ENCODE assay signal across 8 cellular contexts in genomic region chr12:43806737-43807072, GRCh38. TPM values are rescaled to one million over a fixed set of nuclear protein-coding genes. Genes with fewer than 3 reads are reported as not detected.
DNase-seq lines count a peak whose midpoint lies in the region; ATAC-seq, FAIRE-seq and TF ChIP-seq lines count a peak whose summit lies in the region.

No MANE protein-coding gene starts in this region.

- H3K4me1 ChIP-seq in A549: peaks cover 22% of the 10 kb centered on the region; the same call in 2 of the 3 replicates

- no peak for TF ChIP-seq RAD21 in A549 (conservative IDR thresholded peaks at IDR 0.05 in 1 of 2, IDR thresholded peaks at IDR 0.05 in 1 of 2)

- H3K36me3 ChIP-seq in brain microvascular endothelial cell (replicated peaks): peaks cover 4% of the 10 kb centered on the region

- peaks cover 7% of the 10 kb centered on the region for H3K36me3 Mint-ChIP-seq in mesothelial cell of epicardium

- H3K4me3 Mint-ChIP-seq in mesothelial cell of epicardium: peak overlapping the region; percentile 99

- TF ChIP-seq EP300 in A549 (IDR thresholded peaks at IDR 0.05): no peak

- POLR2A ChIA-PET in A549 (lab: Yijun Ruan, JAX): interaction anchor here (1.1 to 2.8 kb wide), 7 partner anchors 10 to 76 kb away, joined by 3 to 34 read pairs (median 14); partner anchors contain the start of genes IRAK4, PUS7L and TMEM117

- peak overlapping the region; percentile 100 for H3K27ac Mint-ChIP-seq in mesothelial cell of epicardium

- ATAC-seq in A549: no peak
- no peak for ATAC-seq in GM18511 (IDR thresholded peaks at IDR 0.05; ENCODE audit: unreplicated experiment)
- ATAC-seq in GM21381 (IDR thresholded peaks at IDR 0.05; ENCODE audit: unreplicated experiment): no peak

- no peak for TF ChIP-seq POLR2A in A549 (IDR thresholded peaks at IDR 0.05; ENCODE audit: low read length)

- FAIRE-seq in A549 (lab: Jason Lieb, UNC): no peak

- H3K27me3 ChIP-seq in brain microvascular endothelial cell (replicated peaks): no peaks in the 10 kb centered on the region

- H3K4me3 ChIP-seq in A549 (peak overlapping the region; percentile 85), HFF-Myc (replicated peaks; ENCODE audit: low read depth, low read length) (peak overlapping the region; percentile 85), brain microvascular endothelial cell (ENCODE audit: low read depth, low read length) (peak overlapping the region; percentile 89)

- in situ Hi-C loops in brain microvascular endothelial cell (cut with HindIII; ENCODE audit: low pct_ligation_motif_present, low sequenced_read_pairs): no loop called here

- H3K4me1 Mint-ChIP-seq in mesothelial cell of epicardium: peaks cover 26% of the 10 kb centered on the region

- WGBS in A549 (ENCODE audit: missing lambda C conversion rate): 8% methylated on average over 3 of the region's 3 CpGs

- DNase-seq in A549 (ENCODE audit: low read depth in 1 of 2, low spot score in 1 of 2): no peak
- no peak for DNase-seq in HFF-Myc (ENCODE audit: extremely low read depth, low read depth)
- DNase-seq in brain microvascular endothelial cell: no peak
- DNase-seq in mesothelial cell of epicardium (ENCODE audit: low spot score in 2 of 2, unreplicated experiment in 2 of 2): no peak
- DNase-seq in activated effector memory CD4-positive, alpha-beta T cell treated with anti-CD3 and anti-CD28 coated beads, Interleukin-2, amount 50 U/mL, for 16 hours: no peak
- no peak for DNase-seq in DMS153 (lab: John Stamatoyannopoulos, UW)

- no peaks in the 10 kb centered on the region for H3K9me3 ChIP-seq in A549

- peak overlapping the region; percentile 92 to 99 for H3K27ac ChIP-seq in A549
- H3K27ac ChIP-seq in brain microvascular endothelial cell: peak overlapping the region; percentile 95

- peak overlapping the region; percentile 93 for H3K4me2 ChIP-seq in A549

- no peaks in the 10 kb centered on the region for H3K27me3 Mint-ChIP-seq in mesothelial cell of epicardium (ENCODE audit: low read depth)

- TF ChIP-seq CTCF in A549 (IDR thresholded peaks at IDR 0.05): no peak
- TF ChIP-seq CTCF in HFF-Myc (IDR thresholded peaks at IDR 0.05; ENCODE audit: low read depth, low read length, missing control alignments): no peak
- TF ChIP-seq CTCF in brain microvascular endothelial cell (IDR thresholded peaks at IDR 0.05; ENCODE audit: low read depth, low read length, missing control alignments): no peak
- TF ChIP-seq CTCF in mesothelial cell of epicardium (IDR thresholded peaks at IDR 0.05; ENCODE audit: unreplicated experiment): no peak

- no peaks in the 10 kb centered on the region for H3K9me3 Mint-ChIP-seq in mesothelial cell of epicardium

- CTCF ChIA-PET in A549 (lab: Yijun Ruan, JAX): interaction anchor here (1.4 to 3.7 kb wide), 5 partner anchors 10 to 76 kb away, joined by 3 to 14 read pairs (median 5); no protein-coding TSS in a partner anchor

TF ChIP-seq in A549, 52 proteins besides CTCF, POLR2A, EP300 and RAD21 (continues in another document):
- no peak for TF ChIP-seq REST (IDR thresholded peaks at IDR 0.05)
- TF ChIP-seq SREBF2 (IDR thresholded peaks at IDR 0.05): no peak
- TF ChIP-seq ELK1 (IDR thresholded peaks at IDR 0.05; ENCODE audit: low read depth, low read length): no peak
- TF ChIP-seq EHF (CRISPR knock-in tag; IDR thresholded peaks at IDR 0.05): no peak
- TF ChIP-seq, protein P1, sequence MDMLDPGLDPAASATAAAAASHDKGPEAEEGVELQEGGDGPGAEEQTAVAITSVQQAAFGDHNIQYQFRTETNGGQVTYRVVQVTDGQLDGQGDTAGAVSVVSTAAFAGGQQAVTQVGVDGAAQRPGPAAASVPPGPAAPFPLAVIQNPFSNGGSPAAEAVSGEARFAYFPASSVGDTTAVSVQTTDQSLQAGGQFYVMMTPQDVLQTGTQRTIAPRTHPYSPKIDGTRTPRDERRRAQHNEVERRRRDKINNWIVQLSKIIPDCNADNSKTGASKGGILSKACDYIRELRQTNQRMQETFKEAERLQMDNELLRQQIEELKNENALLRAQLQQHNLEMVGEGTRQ (IDR thresholded peaks at IDR 0.05): no peak
- TF ChIP-seq, protein P2, sequence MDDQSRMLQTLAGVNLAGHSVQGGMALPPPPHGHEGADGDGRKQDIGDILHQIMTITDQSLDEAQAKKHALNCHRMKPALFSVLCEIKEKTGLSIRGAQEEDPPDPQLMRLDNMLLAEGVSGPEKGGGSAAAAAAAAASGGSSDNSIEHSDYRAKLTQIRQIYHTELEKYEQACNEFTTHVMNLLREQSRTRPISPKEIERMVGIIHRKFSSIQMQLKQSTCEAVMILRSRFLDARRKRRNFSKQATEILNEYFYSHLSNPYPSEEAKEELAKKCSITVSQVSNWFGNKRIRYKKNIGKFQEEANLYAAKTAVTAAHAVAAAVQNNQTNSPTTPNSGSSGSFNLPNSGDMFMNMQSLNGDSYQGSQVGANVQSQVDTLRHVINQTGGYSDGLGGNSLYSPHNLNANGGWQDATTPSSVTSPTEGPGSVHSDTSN (IDR thresholded peaks at IDR 0.05): no peak
- TF ChIP-seq NFE2L2 (conservative IDR thresholded peaks at IDR 0.05; ENCODE audit: low read length): no peak
- no peak for TF ChIP-seq KDM1A (IDR thresholded peaks at IDR 0.05; ENCODE audit: low read depth)
- TF ChIP-seq GATA3 (IDR thresholded peaks at IDR 0.05; ENCODE audit: borderline replicate concordance): no peak
- TF ChIP-seq JUN (IDR thresholded peaks at IDR 0.05): no peak; a peak in 1 of 5 replicates
- no peak for TF ChIP-seq SMC3 (IDR thresholded peaks at IDR 0.05)
- TF ChIP-seq CBX2 (IDR thresholded peaks at IDR 0.05; ENCODE audit: borderline replicate concordance, low read depth): no peak
- TF ChIP-seq HOXA7 (CRISPR knock-in tag; IDR thresholded peaks at IDR 0.05): no peak
- TF ChIP-seq FOXS1 (CRISPR knock-in tag; IDR thresholded peaks at IDR 0.05): no peak

RNA-seq across cellular contexts. Expression of gene TWF1, which starts 0.6 kb away (rescaled TPM):
- polyA plus RNA-seq in A549 (2011; rRNA removed) (128 and 173 TPM in 2 replicates), A549 (2017; fragmentation: RNase III; extraction: RNeasy Plus Mini Kit Qiagen cat#74134 plus additional on column Dnase treatment) (80.3 to 83.1 TPM (median 82.2 TPM) in 3 replicates)
- polyA plus RNA-seq in A549 (2012; cell fraction: cytosol; rRNA removed): 31.1 and 35.2 TPM in 2 replicates
- 10.9 and 17.0 TPM in 2 replicates for polyA plus RNA-seq in A549 (2012; cell fraction: nucleus; rRNA removed)
- polyA minus RNA-seq in A549 (2011; rRNA and poly(A)+ RNA removed): 34.5 and 40.9 TPM in 2 replicates
- total RNA-seq in mesothelial cell of epicardium: 51.7 to 61.2 TPM (median 52.4 TPM) in 3 replicates

RNA-seq across cellular contexts. Expression of gene TMEM117, which starts 29.2 kb away (rescaled TPM):
- polyA plus RNA-seq in A549 (2011; rRNA removed): 4.6 and 7.3 TPM in 2 replicates
- polyA plus RNA-seq in A549 (2012; cell fraction: cytosol; rRNA removed): 1.1 and 1.2 TPM in 2 replicates
- 0.56 and 1.9 TPM in 2 replicates for polyA plus RNA-seq in A549 (2012; cell fraction: nucleus; rRNA removed)
- 2.0 to 2.4 TPM (median 2.1 TPM) in 3 replicates for polyA plus RNA-seq in A549 (2017; fragmentation: RNase III; extraction: RNeasy Plus Mini Kit Qiagen cat#74134 plus additional on column Dnase treatment)
- 1.2 and 2.4 TPM in 2 replicates for polyA minus RNA-seq in A549 (2011; rRNA and poly(A)+ RNA removed)
- total RNA-seq in mesothelial cell of epicardium: 31.5 to 35.3 TPM (median 32.9 TPM) in 3 replicates

RNA-seq across cellular contexts. Expression of gene IRAK4, which starts 48.0 kb away (rescaled TPM):
- 15.7 and 18.4 TPM in 2 replicates for polyA plus RNA-seq in A549 (2011; rRNA removed)
- polyA plus RNA-seq in A549 (2012; cell fraction: cytosol; rRNA removed): 2.7 and 2.8 TPM in 2 replicates
- polyA plus RNA-seq in A549 (2012; cell fraction: nucleus; rRNA removed): 2.4 and 4.3 TPM in 2 replicates
- 6.6 to 7.2 TPM (median 7.1 TPM) in 3 replicates for polyA plus RNA-seq in A549 (2017; fragmentation: RNase III; extraction: RNeasy Plus Mini Kit Qiagen cat#74134 plus additional on column Dnase treatment)
- polyA minus RNA-seq in A549 (2011; rRNA and poly(A)+ RNA removed): 5.2 and 7.2 TPM in 2 replicates
- total RNA-seq in mesothelial cell of epicardium: 6.1 to 8.2 TPM (median 7.5 TPM) in 3 replicates

RNA-seq across cellular contexts. Expression of gene PUS7L, which starts 48.1 kb away (rescaled TPM):
- polyA plus RNA-seq in A549 (2011; rRNA removed): 12.1 and 16.6 TPM in 2 replicates
- 1.4 and 1.6 TPM in 2 replicates for polyA plus RNA-seq in A549 (2012; cell fraction: cytosol; rRNA removed)
- polyA plus RNA-seq in A549 (2012; cell fraction: nucleus; rRNA removed): 0.73 and 1.2 TPM in 2 replicates
- 5.8 to 6.5 TPM (median 6.4 TPM) in 3 replicates for polyA plus RNA-seq in A549 (2017; fragmentation: RNase III; extraction: RNeasy Plus Mini Kit Qiagen cat#74134 plus additional on column Dnase treatment)
- polyA minus RNA-seq in A549 (2011; rRNA and poly(A)+ RNA removed): 11.2 and 12.1 TPM in 2 replicates
- 10.6 to 13.0 TPM (median 12.6 TPM) in 3 replicates for total RNA-seq in mesothelial cell of epicardium
